In the genomic region with DNA sequence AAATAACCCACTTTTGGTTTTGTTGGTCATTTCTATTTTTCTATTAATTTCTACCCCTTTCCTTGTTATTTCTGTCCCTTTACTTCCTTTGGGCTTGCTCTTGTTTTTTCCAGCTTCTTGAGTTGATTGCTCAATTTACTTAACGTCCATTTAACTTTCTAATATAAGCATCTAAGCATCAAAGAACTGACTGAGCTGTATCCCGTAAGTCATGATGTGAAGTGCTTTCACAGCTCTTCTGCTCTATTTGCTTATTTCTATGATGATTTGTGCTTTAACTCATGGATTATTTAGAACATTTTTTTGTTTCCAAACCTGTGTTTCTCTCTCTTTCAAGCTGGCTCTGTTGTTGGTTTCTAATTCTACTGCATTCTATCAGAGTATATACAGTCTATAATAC, we compare ENCODE assay signal across 21 cellular contexts.
"Had no signal": no experiment of that assay in that cellular context is flagged by ENCODE, and none has a peak within 500 bp of the region (broad histone marks: within the 10 kb centered on the region; RNA-seq: fewer than 3 reads in every experiment).

No MANE protein-coding gene starts in this region.

- H3K27me3 ChIP-seq: tibial nerve, uterus had no signal

- DNase-seq: activated CD4-positive, alpha-beta T cell treated with anti-CD3 and anti-CD28 coated beads for 36 hours; activated CD4-positive, alpha-beta T cell treated with anti-CD3 and anti-CD28 coated beads, Interleukin-2, amount 50 U/mL, for 48 hours; activated gamma-delta T cell treated with Interleukin-2 at 50 U/mL for 16 hours; dermis blood vessel endothelial cell; effector memory CD8-positive, alpha-beta T cell; foreskin fibroblast; glutamatergic neuron; nephron progenitor cell; occipital lobe; posterior cingulate gyrus; retina; stimulated activated CD4-positive, alpha-beta T cell treated with anti-CD3 and anti-CD28 coated beads, Interleukin-2, amount 100 ng/mL, for 24 hours; stimulated activated naive CD8-positive, alpha-beta T cell treated with anti-CD3 and anti-CD28 coated beads, Interleukin-15, Interleukin-2, amounts not matched to agents 100 U/mL and 50 U/mL, for 24 hours; substantia nigra; SW 1271; uterus had no signal

- H3K4me3 ChIP-seq: tibial nerve, uterus had no signal

- H3K27ac ChIP-seq: uterus had no signal

- H3K36me3 ChIP-seq: tibial nerve, uterus had no signal

- H3K9me3 Mint-ChIP-seq: activated T-helper 1 cell treated with anti-CD3 and anti-CD28 coated beads, Interleukin-12 subunit alpha, Interleukin-12 subunit beta, Interleukin-2, Interleukin-4 antibody, amounts not matched to agents 30 ng/mL and 10 ng/mL and 1 ng/mL, durations not matched to agents 14 hours and 24 hours and 36 hours; effector memory CD8-positive, alpha-beta T cell; mesothelial cell of epicardium; nephron progenitor cell; WTC11 had no signal

- H3K27ac Mint-ChIP-seq: activated CD4-positive, alpha-beta T cell treated with anti-CD3 and anti-CD28 coated beads for 36 hours; activated naive CD8-positive, alpha-beta T cell; activated T-helper 1 cell treated with anti-CD3 and anti-CD28 coated beads, Interleukin-12 subunit alpha, Interleukin-12 subunit beta, Interleukin-2, Interleukin-4 antibody, amounts not matched to agents 30 ng/mL and 10 ng/mL and 1 ng/mL, durations not matched to agents 14 hours and 24 hours and 36 hours; effector memory CD8-positive, alpha-beta T cell; mesothelial cell of epicardium; WTC11 had no signal

- H3K4me3 Mint-ChIP-seq: activated CD4-positive, alpha-beta T cell treated with anti-CD3 and anti-CD28 coated beads for 36 hours; activated naive CD8-positive, alpha-beta T cell; activated T-helper 1 cell treated with anti-CD3 and anti-CD28 coated beads, Interleukin-12 subunit alpha, Interleukin-12 subunit beta, Interleukin-2, Interleukin-4 antibody, amounts not matched to agents 30 ng/mL and 10 ng/mL and 1 ng/mL, durations not matched to agents 14 hours and 24 hours and 36 hours; effector memory CD8-positive, alpha-beta T cell; mesothelial cell of epicardium; nephron progenitor cell; WTC11 had no signal

- H3K9me3 ChIP-seq: tibial nerve, uterus had no signal

- H3K36me3 Mint-ChIP-seq: activated naive CD8-positive, alpha-beta T cell; mesothelial cell of epicardium; WTC11 had no signal

- ATAC-seq: activated CD4-positive, alpha-beta T cell treated with anti-CD3 and anti-CD28 coated beads for 36 hours; effector memory CD8-positive, alpha-beta T cell; stimulated activated naive CD8-positive, alpha-beta T cell treated with anti-CD3 and anti-CD28 coated beads, Interleukin-15, Interleukin-2, amounts not matched to agents 100 U/mL and 50 U/mL, for 24 hours; WTC11 had no signal

- H3K27me3 Mint-ChIP-seq: activated CD4-positive, alpha-beta T cell treated with anti-CD3 and anti-CD28 coated beads for 36 hours; activated naive CD8-positive, alpha-beta T cell; effector memory CD8-positive, alpha-beta T cell had no signal
